Comparison of ENCODE assay signal across 15 cellular contexts in genomic region chr11:73838443-73839122, GRCh38. TPM values are rescaled to one million over a fixed set of nuclear protein-coding genes. Genes with fewer than 3 reads are reported as not detected.
A peak's percentile ranks its signal among the peaks of the same experiment; 100 is the strongest.
DNase-seq lines count a peak whose midpoint lies in the region; ATAC-seq and TF ChIP-seq lines count a peak whose summit lies in the region.
"Had no signal": no experiment of that assay in that cellular context is flagged by ENCODE, and none has a peak within 500 bp of the region (broad histone marks: within the 10 kb centered on the region; RNA-seq: fewer than 3 reads in every experiment).

No MANE protein-coding gene starts in this region.

- H3K27ac ChIP-seq in GM23338 (ENCODE audit: low read depth) (0 out of 2 replicates have a peak overlapping the region, but pooled peaks have one; percentile 7), tibial artery (no peak overlapping the region)
- H3K27ac ChIP-seq: SJSA1 had no signal

- H4K20me1 ChIP-seq in GM23338 (replicated peaks; ENCODE audit: insufficient read depth) = no peaks in the 10 kb centered on the region

- no peaks in the 10 kb centered on the region for H3K27me3 Mint-ChIP-seq in GM23338 (ENCODE audit: insufficient read depth, low read depth, poor library complexity)
- H3K27me3 Mint-ChIP-seq in osteocyte (ENCODE audit: unreplicated experiment) = no peaks in the 10 kb centered on the region
- H3K27me3 Mint-ChIP-seq: activated B cell treated with CpG ODN at 0.5 μM for 24 hours had no signal

- H3K36me3 Mint-ChIP-seq in GM23338 (ENCODE audit: low read depth) (no peaks in the 10 kb centered on the region; the same call in 2 of the 3 replicates), osteocyte (ENCODE audit: unreplicated experiment) (peaks cover 11% of the 10 kb centered on the region)

- DNase-seq in GM23338 (ENCODE audit: low spot score) = peak; percentile 45
- DNase-seq in amniotic epithelial cell (ENCODE audit: low read depth) = peak; percentile 77
- DNase-seq in left ventricle myocardium superior = no peak
- no peak for DNase-seq in osteocyte (ENCODE audit: extremely low spot score, unreplicated experiment)
- no peak for DNase-seq in NCI-H69 (lab: John Stamatoyannopoulos, UW)
- no peak for DNase-seq in activated naive CD4-positive, alpha-beta T cell treated with Interleukin-2 at 50 U/mL for 16 hours
- no peak for DNase-seq in tibial artery
- DNase-seq: activated B cell treated with CpG ODN at 0.5 μM for 24 hours; activated T-cell treated with anti-CD3 and anti-CD28 coated beads, Interleukin-2, amount 50 U/mL, for 72 hours; CD8-positive, alpha-beta T cell; foreskin melanocyte; NCI-H526 treated with DMSO at 0.1 percent for 48 hours had no signal

- no peaks in the 10 kb centered on the region for H3F3A ChIP-seq in GM23338 (replicated peaks; ENCODE audit: low read depth)

- H3K9me2 ChIP-seq in GM23338 (ENCODE audit: insufficient read depth) = no peaks in the 10 kb centered on the region

- H3K27ac Mint-ChIP-seq in GM23338 (peak overlapping the region; percentile 71), osteocyte (ENCODE audit: unreplicated experiment) (peak overlapping the region; percentile 50)
- H3K27ac Mint-ChIP-seq: activated B cell treated with CpG ODN at 0.5 μM for 24 hours; activated T-cell treated with anti-CD3 and anti-CD28 coated beads, Interleukin-2, amount 50 U/mL, for 72 hours; CD8-positive, alpha-beta T cell had no signal

- H3K4me3 ChIP-seq in GM23338 (no peak overlapping the region), tibial artery (no peak overlapping the region)
- H3K4me3 ChIP-seq: SJSA1 had no signal

- intact Hi-C loops in left ventricle myocardium superior (cut with micrococcal nuclease) = no loop called here
- intact Hi-C loops in tibial artery (cut with DNase I; ENCODE audit: low total_unique reads) = no loop called here

- H3K9me3 Mint-ChIP-seq in GM23338 (no peaks in the 10 kb centered on the region), osteocyte (ENCODE audit: unreplicated experiment) (no peaks in the 10 kb centered on the region)
- H3K9me3 Mint-ChIP-seq: activated B cell treated with CpG ODN at 0.5 μM for 24 hours; activated T-cell treated with anti-CD3 and anti-CD28 coated beads, Interleukin-2, amount 50 U/mL, for 72 hours; CD8-positive, alpha-beta T cell had no signal

- no peaks in the 10 kb centered on the region for H3K9me3 ChIP-seq in tibial artery
- H3K9me3 ChIP-seq: SJSA1 had no signal

- H3K4me1 Mint-ChIP-seq in GM23338 (peaks cover 12% of the 10 kb centered on the region), osteocyte (ENCODE audit: unreplicated experiment) (peaks cover 13% of the 10 kb centered on the region)
- H3K4me1 Mint-ChIP-seq: activated B cell treated with CpG ODN at 0.5 μM for 24 hours had no signal

- ATAC-seq in GM23338 (peak; percentile 69), left ventricle myocardium superior (peak; percentile 61), HG03196 (IDR thresholded peaks at IDR 0.05; ENCODE audit: unreplicated experiment) (no peak)
- ATAC-seq: activated T-cell treated with anti-CD3 and anti-CD28 coated beads, Interleukin-2, amount 50 U/mL, for 72 hours; CD8-positive, alpha-beta T cell; HCT116 had no signal

- no peak overlapping the region for H3K4me2 ChIP-seq in GM23338

- H3K36me3 ChIP-seq in GM23338 (ENCODE audit: insufficient read depth) = no peaks in the 10 kb centered on the region
- peaks cover 2 to 25% (median 3%) of the 10 kb centered on the region in 3 donors for H3K36me3 ChIP-seq in tibial artery
- H3K36me3 ChIP-seq: SJSA1 had no signal

- no peaks in the 10 kb centered on the region for H3K4me1 ChIP-seq in GM23338 (ENCODE audit: insufficient read depth)
- no peaks in the 10 kb centered on the region for H3K4me1 ChIP-seq in tibial artery

- no peaks in the 10 kb centered on the region for H3K79me2 ChIP-seq in GM23338 (replicated peaks; ENCODE audit: insufficient read depth)

- H3K4me3 Mint-ChIP-seq in GM23338 = no peak overlapping the region
- no peak overlapping the region for H3K4me3 Mint-ChIP-seq in osteocyte (ENCODE audit: unreplicated experiment)
- H3K4me3 Mint-ChIP-seq: activated B cell treated with CpG ODN at 0.5 μM for 24 hours; activated T-cell treated with anti-CD3 and anti-CD28 coated beads, Interleukin-2, amount 50 U/mL, for 72 hours; CD8-positive, alpha-beta T cell had no signal

- H2AFZ ChIP-seq in GM23338 = no peak overlapping the region

- no peaks in the 10 kb centered on the region for H3K27me3 ChIP-seq in GM23338 (ENCODE audit: insufficient read depth)
- H3K27me3 ChIP-seq in tibial artery = no peaks in the 10 kb centered on the region
- H3K27me3 ChIP-seq: SJSA1 had no signal

- TF ChIP-seq CTCF in GM23338 (conservative IDR thresholded peaks at IDR 0.05; ENCODE audit: low read depth in 2 of 2) (no peak), osteocyte (IDR thresholded peaks at IDR 0.05) (no peak), tibial artery (IDR thresholded peaks at IDR 0.05) (no peak)

TF ChIP-seq in GM23338, 12 proteins besides CTCF, POLR2A, EP300 and RAD21:
- TF ChIP-seq ZNF331 (CRISPR knock-in tag; IDR thresholded peaks at IDR 0.05; ENCODE audit: low read depth) = no peak
- 0 out of 2 replicates have a peak, but pooled peaks have one; percentile 4 for TF ChIP-seq ZNF462 (CRISPR knock-in tag; IDR thresholded peaks at IDR 0.05)

RNA-seq across cellular contexts. Expression of gene COA4, which starts 38.1 kb away (rescaled TPM):
- 168 and 188 TPM in 2 replicates for total RNA-seq in GM23338 (2014; rRNA removed; shearing (Covaris generic))
- 166 and 174 TPM in 2 replicates for polyA plus RNA-seq in GM23338 (2016; fragmentation: Nextera tagmentation; extraction: Ambion mirVana)
- 49.9 TPM for total RNA-seq in left ventricle myocardium superior
- total RNA-seq in osteocyte = 54.2 and 55.8 TPM in 2 replicates

RNA-seq across cellular contexts. Expression of gene PAAF1, which starts 38.2 kb away (rescaled TPM):
- 13.6 and 16.1 TPM in 2 replicates for total RNA-seq in GM23338 (2014; rRNA removed; shearing (Covaris generic))
- polyA plus RNA-seq in GM23338 (2016; fragmentation: Nextera tagmentation; extraction: Ambion mirVana) = 17.7 and 18.1 TPM in 2 replicates
- total RNA-seq in left ventricle myocardium superior = 13.7 TPM
- total RNA-seq in osteocyte = 16.0 and 17.3 TPM in 2 replicates

RNA-seq across cellular contexts. Expression of gene MRPL48, which starts 50.9 kb away (rescaled TPM):
- 24.1 and 54.1 TPM in 2 replicates for total RNA-seq in GM23338 (2014; rRNA removed; shearing (Covaris generic))
- 101 and 103 TPM in 2 replicates for polyA plus RNA-seq in GM23338 (2016; fragmentation: Nextera tagmentation; extraction: Ambion mirVana)
- total RNA-seq in left ventricle myocardium superior = 44.7 TPM
- 26.4 and 26.5 TPM in 2 replicates for total RNA-seq in osteocyte

Comparison
In these comparisons a context has a peak if more than half of its experiments do, and no peak if none do; other contexts are left out.
1. DNase-seq: peak in GM23338 (single experiment) and amniotic epithelial cell (single experiment); none in left ventricle myocardium superior (single experiment), osteocyte (single experiment), NCI-H69 (single experiment), activated naive CD4-positive, alpha-beta T cell treated with Interleukin-2 at 50 U/mL for 16 hours (single experiment) and tibial artery (0 of 2).